In genomic region chr10:124086787-124087671, GRCh38 we compare ENCODE assay signal across 25 cellular contexts. TPM values are rescaled to one million over a fixed set of nuclear protein-coding genes. Genes with fewer than 3 reads are reported as not detected.
DNase-seq lines count a peak whose midpoint lies in the region; ATAC-seq and TF ChIP-seq lines count a peak whose summit lies in the region.
"Had no signal": no experiment of that assay in that cellular context is flagged by ENCODE, and none has a peak within 500 bp of the region (broad histone marks: within the 10 kb centered on the region; RNA-seq: fewer than 3 reads in every experiment).

No MANE protein-coding gene starts in this region.

- WGBS in esophagus, 2 donors, result 69 to 71% methylated on average over 18 of the region's 18 CpGs
- WGBS in stomach, 5 donors, result 85 to 87% (median 86%) methylated on average over 14 to 18 of the region's 18 CpGs

- H3K36me3 ChIP-seq in esophagus (ENCODE audit: control insufficient read depth in 2 of 2, insufficient read depth in 2 of 2, low read length in 1 of 2) (no peaks in the 10 kb centered on the region), stomach (no peaks in the 10 kb centered on the region), mucosa of descending colon (ENCODE audit: low read depth) (no peaks in the 10 kb centered on the region)
- H3K36me3 ChIP-seq: ascending aorta, right atrium auricular region had no signal

- no peaks in the 10 kb centered on the region for H3K27me3 ChIP-seq in esophagus (ENCODE audit: control insufficient read depth in 1 of 2, insufficient read depth in 2 of 2, low read length in 2 of 2)
- H3K27me3 ChIP-seq in stomach, result peaks cover 0 to 22% (median 4%) of the 10 kb centered on the region in 3 donors
- H3K27me3 ChIP-seq: ascending aorta, MG63, right atrium auricular region had no signal

- no peak overlapping the region for H3K27ac Mint-ChIP-seq in activated naive CD8-positive, alpha-beta T cell treated with anti-CD3 and anti-CD28 coated beads for 36 hours
- H3K27ac Mint-ChIP-seq: activated CD8-positive, alpha-beta T cell treated with anti-CD3 and anti-CD28 coated beads for 36 hours; activated naive CD4-positive, alpha-beta T cell treated with anti-CD3 and anti-CD28 coated beads, Interleukin-2, amount 10 ng/mL, durations not matched to agents 7 days and 5 days; activated T-cell treated with anti-CD3 and anti-CD28 coated beads, Interleukin-2, amount 50 U/mL, for 24 hours; immature natural killer cell had no signal

- peak; percentile 27 for DNase-seq in DMS79 treated with DMSO at 0.1 percent for 48 hours (lab: John Stamatoyannopoulos, UW)
- DNase-seq in DMS79 (lab: John Stamatoyannopoulos, UW), result no peak
- peak; percentile 44 for DNase-seq in NCI-H748 (lab: John Stamatoyannopoulos, UW; ENCODE audit: unreplicated experiment)
- DNase-seq in stomach, result no peak
- DNase-seq in hepatic stellate cell (ENCODE audit: low spot score), result no peak
- DNase-seq in mucosa of descending colon, result no peak
- no peak for DNase-seq in activated naive CD8-positive, alpha-beta T cell treated with anti-CD3 and anti-CD28 coated beads for 36 hours
- DNase-seq: activated CD8-positive, alpha-beta T cell treated with anti-CD3 and anti-CD28 coated beads for 36 hours; activated naive CD4-positive, alpha-beta T cell treated with anti-CD3 and anti-CD28 coated beads, Interleukin-2, amount 10 ng/mL, durations not matched to agents 7 days and 5 days; activated T-cell treated with anti-CD3 and anti-CD28 coated beads, Interleukin-2, amount 50 U/mL, for 24 hours; C1 segment of cervical spinal cord; cerebellar nuclear complex; DMS 273 treated with DMSO at 0.1 percent for 48 hours; effector CD4-positive, alpha-beta T cell; HCEC 1CT; immature natural killer cell; MG63; NCI-H526; stimulated activated naive CD4-positive, alpha-beta T cell treated with Interleukin-2 at 50 U/mL for 16 hours; T-helper 9 cell had no signal

- H3K9me3 Mint-ChIP-seq in activated naive CD8-positive, alpha-beta T cell treated with anti-CD3 and anti-CD28 coated beads for 36 hours, result no peaks in the 10 kb centered on the region
- H3K9me3 Mint-ChIP-seq: activated CD8-positive, alpha-beta T cell treated with anti-CD3 and anti-CD28 coated beads for 36 hours; activated naive CD4-positive, alpha-beta T cell treated with anti-CD3 and anti-CD28 coated beads, Interleukin-2, amount 10 ng/mL, durations not matched to agents 7 days and 5 days; activated T-cell treated with anti-CD3 and anti-CD28 coated beads, Interleukin-2, amount 50 U/mL, for 24 hours had no signal

- TF ChIP-seq POLR2A in stomach (IDR thresholded peaks at IDR 0.05), result no peak

- H3K4me3 Mint-ChIP-seq in activated naive CD8-positive, alpha-beta T cell treated with anti-CD3 and anti-CD28 coated beads for 36 hours, result no peak overlapping the region
- H3K4me3 Mint-ChIP-seq: activated CD8-positive, alpha-beta T cell treated with anti-CD3 and anti-CD28 coated beads for 36 hours; activated naive CD4-positive, alpha-beta T cell treated with anti-CD3 and anti-CD28 coated beads, Interleukin-2, amount 10 ng/mL, durations not matched to agents 7 days and 5 days; activated T-cell treated with anti-CD3 and anti-CD28 coated beads, Interleukin-2, amount 50 U/mL, for 24 hours; immature natural killer cell had no signal

- peak overlapping the region; percentile 18 to 22 for H3K27ac ChIP-seq in esophagus (ENCODE audit: low read depth in 2 of 2, low read length in 1 of 2)
- H3K27ac ChIP-seq in stomach, result peak overlapping the region in 3 of 5 donors; percentile 14 to 96 (median 42)
- H3K27ac ChIP-seq: 22Rv1, ascending aorta, right atrium auricular region, SK-N-MC had no signal

- no peak overlapping the region for H3K4me3 ChIP-seq in esophagus (ENCODE audit: low read depth in 1 of 2, low read length in 2 of 2)
- no peak overlapping the region for H3K4me3 ChIP-seq in stomach
- no peak overlapping the region for H3K4me3 ChIP-seq in mucosa of descending colon
- H3K4me3 ChIP-seq: ascending aorta, MG63, right atrium auricular region, SK-N-MC had no signal

- H3K27me3 Mint-ChIP-seq in activated naive CD8-positive, alpha-beta T cell treated with anti-CD3 and anti-CD28 coated beads for 36 hours, result peaks cover 34% of the 10 kb centered on the region

- no peak for TF ChIP-seq CTCF in stomach (IDR thresholded peaks at IDR 0.05)
- TF ChIP-seq CTCF in mucosa of descending colon (IDR thresholded peaks at IDR 0.05), result no peak

- TF ChIP-seq EP300 in stomach (IDR thresholded peaks at IDR 0.05), result no peak

- ATAC-seq in mucosa of descending colon, result no peak
- ATAC-seq: activated CD8-positive, alpha-beta T cell treated with anti-CD3 and anti-CD28 coated beads for 36 hours had no signal

- H3K4me1 ChIP-seq in esophagus (ENCODE audit: control insufficient read depth in 2 of 2, insufficient read depth in 2 of 2, low read length in 1 of 2) (peaks cover 7 to 13% of the 10 kb centered on the region in 2 donors), stomach (peaks cover 40 to 85% (median 74%) of the 10 kb centered on the region in 4 donors), mucosa of descending colon (ENCODE audit: low read depth) (peaks cover 10% of the 10 kb centered on the region)

- intact Hi-C loops in stomach (cut with DNase I; ENCODE audit: low total_unique reads) (loop anchor here (10.0 kb wide), 1 partner anchor 82 kb away; no protein-coding TSS in a partner anchor), mucosa of descending colon (cut with DNase I, micrococcal nuclease) (no loop called here)

- H3K4me1 Mint-ChIP-seq in activated naive CD8-positive, alpha-beta T cell treated with anti-CD3 and anti-CD28 coated beads for 36 hours, result no peaks in the 10 kb centered on the region

- H3K9me3 ChIP-seq in esophagus (ENCODE audit: control insufficient read depth in 2 of 2, insufficient read depth in 1 of 2, low read depth in 1 of 2, low read length in 1 of 2), result no peaks in the 10 kb centered on the region
- no peaks in the 10 kb centered on the region for H3K9me3 ChIP-seq in stomach
- no peaks in the 10 kb centered on the region for H3K9me3 ChIP-seq in mucosa of descending colon
- H3K9me3 ChIP-seq: ascending aorta, MG63, right atrium auricular region had no signal

- no peaks in the 10 kb centered on the region for H3K36me3 Mint-ChIP-seq in activated naive CD8-positive, alpha-beta T cell treated with anti-CD3 and anti-CD28 coated beads for 36 hours
- H3K36me3 Mint-ChIP-seq: activated naive CD4-positive, alpha-beta T cell treated with anti-CD3 and anti-CD28 coated beads, Interleukin-2, amount 10 ng/mL, durations not matched to agents 7 days and 5 days had no signal

RNA-seq across cellular contexts. Expression of gene CHST15, which starts 6.4 kb away (rescaled TPM):
- polyA plus RNA-seq in esophagus (1 to 10 TPM; 1.4 to 3.7 TPM), stomach (1 to 10 TPM; 5.2 to 7.3 (median 5.7) TPM)
- total RNA-seq in stomach (10 to 100 TPM in 4 of 5 donors, 1 to 10 TPM in 1; 2.6 to 30.4 (median 22.8) TPM), mucosa of descending colon (10 to 100 TPM in 2 of 3 donors, 1 to 10 TPM in 1; 4.8 to 64.5 (median 10.8) TPM)
- under 1 TPM; 0.12 to 0.25 TPM for total RNA-seq in activated naive CD8-positive, alpha-beta T cell treated with anti-CD3 and anti-CD28 coated beads for 36 hours

Comparison
In these comparisons a context has a peak if more than half of its experiments do, and no peak if none do; other contexts are left out.
1. DNase-seq: peak in DMS79 treated with DMSO at 0.1 percent for 48 hours (single experiment) and NCI-H748 (single experiment); none in DMS79 (single experiment), stomach (single experiment), hepatic stellate cell (single experiment), mucosa of descending colon (0 of 3) and activated naive CD8-positive, alpha-beta T cell treated with anti-CD3 and anti-CD28 coated beads for 36 hours (single experiment).